ENCODE assay signal across 9 cellular contexts in genomic region chr3:190169243-190169642, GRCh38. TPM values are rescaled to one million over a fixed set of nuclear protein-coding genes. Genes with fewer than 3 reads are reported as not detected.
DNase-seq lines count a peak whose midpoint lies in the region; ATAC-seq and TF ChIP-seq lines count a peak whose summit lies in the region.
"Had no signal": no experiment of that assay in that cellular context is flagged by ENCODE, and none has a peak within 500 bp of the region (broad histone marks: within the 10 kb centered on the region; RNA-seq: fewer than 3 reads in every experiment).

No MANE protein-coding gene starts in this region.

- H3K36me3 Mint-ChIP-seq in CD4-positive, alpha-beta T cell (ENCODE audit: low read depth), result no peaks in the 10 kb centered on the region
- no peaks in the 10 kb centered on the region for H3K36me3 Mint-ChIP-seq in chondrocyte (ENCODE audit: low read depth)

- no peak overlapping the region for H3K27ac ChIP-seq in CD4-positive, alpha-beta T cell (ENCODE audit: low read depth, low read length)
- H3K27ac ChIP-seq in brain microvascular endothelial cell (no peak overlapping the region), ovary (no peak overlapping the region)

- CTCF ChIA-PET in CD4-positive, alpha-beta T cell (lab: Charles Lee), result interaction anchor here (0.8 kb wide), 1 partner anchor 14 kb away, joined by 5 read pairs; no protein-coding TSS in a partner anchor

- DNase-seq in CD4-positive, alpha-beta T cell, result no peak
- DNase-seq in fibroblast of peridontal ligament (ENCODE audit: extremely low read depth) (peak; percentile 49), chondrocyte (ENCODE audit: low spot score) (no peak), DMS153 (lab: John Stamatoyannopoulos, UW) (no peak), brain microvascular endothelial cell (no peak), ovary (no peak)
- DNase-seq: C1 segment of cervical spinal cord had no signal

- POLR2A ChIA-PET in CD4-positive, alpha-beta T cell (lab: Charles Lee), result no interaction called here

- no peaks in the 10 kb centered on the region for H3K27me3 ChIP-seq in CD4-positive, alpha-beta T cell (ENCODE audit: control insufficient read depth, insufficient read depth, low read length)
- H3K27me3 ChIP-seq in brain microvascular endothelial cell (replicated peaks) (no peaks in the 10 kb centered on the region), ovary (no peaks in the 10 kb centered on the region)

- H3K9me3 Mint-ChIP-seq in CD4-positive, alpha-beta T cell, result no peaks in the 10 kb centered on the region
- no peaks in the 10 kb centered on the region for H3K9me3 Mint-ChIP-seq in chondrocyte (ENCODE audit: low read depth)

- TF ChIP-seq EP300 in ovary (IDR thresholded peaks at IDR 0.05), result no peak

- no peak for TF ChIP-seq CTCF in CD4-positive, alpha-beta T cell (IDR thresholded peaks at IDR 0.05)
- TF ChIP-seq CTCF in chondrocyte (IDR thresholded peaks at IDR 0.05) (no peak), brain microvascular endothelial cell (IDR thresholded peaks at IDR 0.05; ENCODE audit: low read depth, low read length, missing control alignments) (no peak), ovary (IDR thresholded peaks at IDR 0.05) (no peak)

- H3K4me1 ChIP-seq in ovary (ENCODE audit: insufficient read depth), result no peaks in the 10 kb centered on the region

- H3K4me3 Mint-ChIP-seq in CD4-positive, alpha-beta T cell, result peak overlapping the region; percentile 40
- no peak overlapping the region for H3K4me3 Mint-ChIP-seq in chondrocyte (ENCODE audit: unreplicated experiment)

- H3K27ac Mint-ChIP-seq in CD4-positive, alpha-beta T cell, result no peak overlapping the region
- H3K27ac Mint-ChIP-seq in chondrocyte (ENCODE audit: unreplicated experiment), result no peak overlapping the region

- WGBS in ovary, 3 donors, result 81 to 82% (median 81%) methylated on average over 4 of the region's 4 CpGs

- H3K36me3 ChIP-seq in brain microvascular endothelial cell (replicated peaks) (no peaks in the 10 kb centered on the region), ovary (no peaks in the 10 kb centered on the region)

- intact Hi-C loops in CD4-positive, alpha-beta T cell (cut with DNase I, micrococcal nuclease), result no loop called here
- intact Hi-C loops in ovary (cut with DNase I), result no loop called here

- H3K9me3 ChIP-seq in CD4-positive, alpha-beta T cell (ENCODE audit: control insufficient read depth, low read length), result no peaks in the 10 kb centered on the region
- no peaks in the 10 kb centered on the region for H3K9me3 ChIP-seq in ovary

- H3K27me3 Mint-ChIP-seq in CD4-positive, alpha-beta T cell, result peaks cover 8% of the 10 kb centered on the region
- H3K27me3 Mint-ChIP-seq in chondrocyte (ENCODE audit: low read depth), result no peaks in the 10 kb centered on the region

- no peak for ATAC-seq in CD4-positive, alpha-beta T cell (ENCODE audit: poor library complexity)
- ATAC-seq in GM19351 (IDR thresholded peaks at IDR 0.05; ENCODE audit: unreplicated experiment) (peak; percentile 39), HG03442 (IDR thresholded peaks at IDR 0.05; ENCODE audit: unreplicated experiment) (peak; percentile 30)

- in situ Hi-C loops in brain microvascular endothelial cell (cut with HindIII; ENCODE audit: low pct_ligation_motif_present, low sequenced_read_pairs), result no loop called here

- H3K4me3 ChIP-seq in brain microvascular endothelial cell (ENCODE audit: low read depth, low read length) (no peak overlapping the region), ovary (no peak overlapping the region)

- H3K4me1 Mint-ChIP-seq in CD4-positive, alpha-beta T cell (ENCODE audit: low read depth), result peaks cover 8% of the 10 kb centered on the region
- H3K4me1 Mint-ChIP-seq in chondrocyte (ENCODE audit: low read depth), result peaks cover 5% of the 10 kb centered on the region

- no peak for TF ChIP-seq POLR2A in ovary (IDR thresholded peaks at IDR 0.05)

RNA-seq across cellular contexts. Expression of gene P3H2, which starts 48.5 kb away (rescaled TPM):
- not detected for total RNA-seq in CD4-positive, alpha-beta T cell
- total RNA-seq in chondrocyte, result 18.2 to 72.4 TPM (median 21.9 TPM) in 3 replicates
- total RNA-seq in ovary, result 10 to 100 TPM; 10.6 to 36.2 (median 22.8) TPM
- polyA plus RNA-seq in ovary, result 100 to 1,000 TPM in 1 of 2 donors, 10 to 100 TPM in 1; 19.6 to 359 TPM

Comparison
In these comparisons a context has a peak if more than half of its experiments do, and no peak if none do; other contexts are left out.
1. RNA of gene P3H2, which starts 48.5 kb away (total RNA-seq): 10.6 to 36.2 TPM in ovary and 18.2 to 72.4 TPM in chondrocyte; not detected in CD4-positive, alpha-beta T cell; every median in the first group is over 10 times any median in the second.